Comparison of ENCODE assay signal across 3 cellular contexts in genomic region chr12:109004022-109004421, GRCh38.
"Had no signal": no experiment of that assay in that cellular context is flagged by ENCODE, and none has a peak within 500 bp of the region (broad histone marks: within the 10 kb centered on the region; RNA-seq: fewer than 3 reads in every experiment).

No MANE protein-coding gene starts in this region.

- DNase-seq: GDM1, GF-D8 had no signal

- ATAC-seq: GM12878 had no signal

- H3K4me3 ChIP-seq: GM12878 had no signal
